In genomic region chr12:108691995-108692808, GRCh38 we compare ENCODE assay signal across 8 cellular contexts. TPM values are rescaled to one million over a fixed set of nuclear protein-coding genes. Genes with fewer than 3 reads are reported as not detected.
DNase-seq lines count a peak whose midpoint lies in the region; ATAC-seq and TF ChIP-seq lines count a peak whose summit lies in the region.

No MANE protein-coding gene starts in this region.

- no peak overlapping the region for H2AFZ ChIP-seq in PC-3 (ENCODE audit: low read length)

- peak overlapping the region; percentile 66 for H3K9ac ChIP-seq in PC-3 (ENCODE audit: low read length)

- H3K9me3 ChIP-seq in PC-3 (ENCODE audit: low read length) (no peaks in the 10 kb centered on the region), tibial nerve (no peaks in the 10 kb centered on the region)

- no peak for TF ChIP-seq EP300 in tibial nerve (IDR thresholded peaks at IDR 0.05)

- peaks cover 26% of the 10 kb centered on the region for H3F3A ChIP-seq in PC-3 (ENCODE audit: low read length, unreplicated experiment)

- peak; percentile 10 for ATAC-seq in HG03571 (IDR thresholded peaks at IDR 0.05; ENCODE audit: unreplicated experiment)
- ATAC-seq in PC-3 = peak; percentile 3

- DNase-seq in SKM-1 treated with dmso at 0.1 percent for 144 hours (lab: John Stamatoyannopoulos, UW; ENCODE audit: unreplicated experiment) = peak; percentile 2
- no peak for DNase-seq in SKM-1 (lab: John Stamatoyannopoulos, UW; ENCODE audit: unreplicated experiment)
- DNase-seq in PC-3 = no peak
- DNase-seq in cerebellar cortex (ENCODE audit: low spot score) = peak; percentile 74
- DNase-seq in lung microvascular endothelial cell (ENCODE audit: low read depth in 2 of 2) = peak; percentile 27 to 74
- no peak for DNase-seq in tibial nerve (ENCODE audit: low spot score in 2 of 2)
- no peak for DNase-seq in kidney tubule cell (ENCODE audit: low spot score)

- peaks cover 34% of the 10 kb centered on the region for H3K36me3 ChIP-seq in PC-3 (ENCODE audit: low read depth, low read length)
- H3K36me3 ChIP-seq in tibial nerve = peaks cover 0 to 7% (median 0%) of the 10 kb centered on the region in 3 donors

- no peaks in the 10 kb centered on the region for H3K9me2 ChIP-seq in PC-3 (replicated peaks; ENCODE audit: low read length)

- CTCF ChIA-PET in PC-3 (lab: Charles Lee) = interaction anchor here (1.3 kb wide), 1 partner anchor 26 kb away, joined by 3 read pairs; no protein-coding TSS in a partner anchor

- intact Hi-C loops in PC-3 (cut with micrococcal nuclease) = loop anchor here (1.0 to 2.0 kb wide), 3 partner anchors 27 to 111 kb away; no protein-coding TSS in a partner anchor

- H3K27me3 ChIP-seq in PC-3 (ENCODE audit: low read length) (no peaks in the 10 kb centered on the region), tibial nerve (no peaks in the 10 kb centered on the region)

- TF ChIP-seq CTCF in PC-3 (conservative IDR thresholded peaks at IDR 0.05; ENCODE audit: low read depth, low read length) (no peak), tibial nerve (IDR thresholded peaks at IDR 0.05) (no peak)

- H3K4me3 ChIP-seq in PC-3 (ENCODE audit: low read length) = peak overlapping the region; percentile 43
- peak overlapping the region in 2 of 4 donors; percentile 11 to 27 for H3K4me3 ChIP-seq in tibial nerve

- WGBS in tibial nerve, 2 donors = 11 to 15% methylated on average over 9 of the region's 9 CpGs

- TF ChIP-seq POLR2A in tibial nerve (IDR thresholded peaks at IDR 0.05) = no peak

- H3K27ac ChIP-seq in PC-3 (ENCODE audit: low read length) (peak overlapping the region; percentile 89), tibial nerve (peak overlapping the region; percentile 82 to 97 (median 91))

- H3K79me2 ChIP-seq in PC-3 (ENCODE audit: low read length) = peaks cover 88% of the 10 kb centered on the region

- H4K20me1 ChIP-seq in PC-3 (ENCODE audit: low read length) = 0 out of 2 replicates have a peak, but pooled peaks cover 5% of the 10 kb centered on the region

- TSS peak; percentile 93 for BruUV-seq in PC-3 (replicated peaks; lab: Mats Ljungman, UMichigan)

- POLR2A ChIA-PET in PC-3 (lab: Charles Lee; ENCODE audit: unreplicated experiment) = interaction anchor here (0.7 kb wide), 3 partner anchors 17 to 41 kb away, joined by 4 to 14 read pairs (median 6); no protein-coding TSS in a partner anchor

- H3K4me2 ChIP-seq in PC-3 (ENCODE audit: low read length) = peak overlapping the region; percentile 74

- peaks cover 75% of the 10 kb centered on the region for H3K4me1 ChIP-seq in PC-3 (ENCODE audit: insufficient read depth, low read length)
- peaks cover 0 to 81% (median 58%) of the 10 kb centered on the region in 4 donors for H3K4me1 ChIP-seq in tibial nerve

RNA-seq across cellular contexts. Expression of gene CORO1C, which starts 39.1 kb away (rescaled TPM):
- total RNA-seq in PC-3 (2014; rRNA removed) (159 and 179 TPM in 2 replicates), lung microvascular endothelial cell (157 and 168 TPM in 2 replicates), tibial nerve (100 to 1,000 TPM; 110 to 181 (median 158) TPM)

RNA-seq across cellular contexts. Expression of gene SELPLG, which starts 58.5 kb away (rescaled TPM):
- total RNA-seq in PC-3 (2014; rRNA removed) (0.63 and 0.73 TPM in 2 replicates), lung microvascular endothelial cell (0.20 and 0.22 TPM in 2 replicates), tibial nerve (10 to 100 TPM in 2 of 4 donors, 1 to 10 TPM in 2; 4.5 to 15.1 (median 9.2) TPM)

Comparison
In these comparisons a context has a peak if more than half of its experiments do, and no peak if none do; other contexts are left out.
1. DNase-seq: peak in SKM-1 treated with dmso at 0.1 percent for 144 hours (single experiment), cerebellar cortex (single experiment) and lung microvascular endothelial cell (2 of 2); none in SKM-1 (single experiment), PC-3 (single experiment), tibial nerve (0 of 2) and kidney tubule cell (single experiment).